In genomic region chr2:176490061-176490861, GRCh38 we compare ENCODE assay signal across 11 cellular contexts.
A peak's percentile ranks its signal among the peaks of the same experiment; 100 is the strongest.
DNase-seq lines count a peak whose midpoint lies in the region; ATAC-seq and TF ChIP-seq lines count a peak whose summit lies in the region.
"Had no signal": no experiment of that assay in that cellular context is flagged by ENCODE, and none has a peak within 500 bp of the region (broad histone marks: within the 10 kb centered on the region; RNA-seq: fewer than 3 reads in every experiment).

No MANE protein-coding gene starts in this region.

- H3K9ac ChIP-seq in OCI-LY1 (ENCODE audit: low read length) (no peak overlapping the region; the same call in 1 of the 2 replicates), neural progenitor cell (no peak overlapping the region)

- H3K4me2 ChIP-seq in OCI-LY1 (ENCODE audit: low read length) (no peak overlapping the region), neural progenitor cell (no peak overlapping the region)

- ATAC-seq in left colon: no peak

- H3K36me3 Mint-ChIP-seq in glutamatergic neuron (ENCODE audit: unreplicated experiment) (no peaks in the 10 kb centered on the region), neural progenitor cell (peaks cover 1% of the 10 kb centered on the region)

- H3K27me3 ChIP-seq in A673 (replicated peaks; ENCODE audit: insufficient read depth, low read depth, low read length, poor library complexity) (no peaks in the 10 kb centered on the region), OCI-LY1 (ENCODE audit: insufficient read depth, low read length) (no peaks in the 10 kb centered on the region), neural progenitor cell (peaks cover 37% of the 10 kb centered on the region)

- H3K4me3 ChIP-seq in A673 (ENCODE audit: low read depth, low read length, poor library complexity, severe bottlenecking): no peak overlapping the region
- no peak overlapping the region for H3K4me3 ChIP-seq in OCI-LY1 (ENCODE audit: low read depth, low read length, poor library complexity, severe bottlenecking)
- no peak overlapping the region for H3K4me3 ChIP-seq in neural progenitor cell

- no peaks in the 10 kb centered on the region for H3K9me3 ChIP-seq in A673 (ENCODE audit: low read depth, low read length, poor library complexity, severe bottlenecking)
- H3K9me3 ChIP-seq in OCI-LY1 (ENCODE audit: low read length): no peaks in the 10 kb centered on the region
- H3K9me3 ChIP-seq in neural progenitor cell (ENCODE audit: low read depth): no peaks in the 10 kb centered on the region

- H3K4me3 Mint-ChIP-seq in glutamatergic neuron (ENCODE audit: unreplicated experiment) (peak overlapping the region; percentile 72), neural progenitor cell (no peak overlapping the region)
- H3K4me3 Mint-ChIP-seq: activated naive CD4-positive, alpha-beta T cell treated with anti-CD3 and anti-CD28 coated beads for 36 hours; T-helper 2 cell treated with Interferon-gamma antibody and Interleukin-4, amounts not matched to agents 5 μg/mL and 100 μg/mL, for 36 hours had no signal

- no peaks in the 10 kb centered on the region for H3K36me3 ChIP-seq in A673 (ENCODE audit: insufficient read depth, low read length, poor library complexity, severe bottlenecking)
- no peaks in the 10 kb centered on the region for H3K36me3 ChIP-seq in OCI-LY1 (ENCODE audit: insufficient read depth, low read length)
- H3K36me3 ChIP-seq in neural progenitor cell: no peaks in the 10 kb centered on the region

- no peaks in the 10 kb centered on the region for H3K79me2 ChIP-seq in OCI-LY1 (ENCODE audit: insufficient read depth, low read length)
- no peaks in the 10 kb centered on the region for H3K79me2 ChIP-seq in neural progenitor cell (ENCODE audit: low read depth)

- H3F3A ChIP-seq in OCI-LY1 (ENCODE audit: insufficient read depth, low read length) (no peaks in the 10 kb centered on the region), neural progenitor cell (ENCODE audit: low read depth) (no peaks in the 10 kb centered on the region)

- H4K20me1 ChIP-seq in OCI-LY1 (ENCODE audit: insufficient read depth, low read length) (no peaks in the 10 kb centered on the region), neural progenitor cell (ENCODE audit: low read depth) (no peaks in the 10 kb centered on the region)

- H3K27me3 Mint-ChIP-seq in glutamatergic neuron (ENCODE audit: unreplicated experiment) (peaks cover 2% of the 10 kb centered on the region), neural progenitor cell (ENCODE audit: insufficient read depth, low read depth) (no peaks in the 10 kb centered on the region)

- intact Hi-C loops in A673 (cut with micrococcal nuclease; ENCODE audit: unreplicated experiment): loop anchor here (10.0 kb wide), 1 partner anchor 1745 kb away; no protein-coding TSS in a partner anchor
- intact Hi-C loops in left colon (cut with DNase I, micrococcal nuclease): no loop called here

- no peak overlapping the region for H3K27ac Mint-ChIP-seq in glutamatergic neuron (ENCODE audit: unreplicated experiment)
- peak overlapping the region; percentile 93 for H3K27ac Mint-ChIP-seq in neural progenitor cell
- H3K27ac Mint-ChIP-seq: activated naive CD4-positive, alpha-beta T cell treated with anti-CD3 and anti-CD28 coated beads for 36 hours; T-helper 2 cell treated with Interferon-gamma antibody and Interleukin-4, amounts not matched to agents 5 μg/mL and 100 μg/mL, for 36 hours had no signal

- no peak for TF ChIP-seq CTCF in A673 (conservative IDR thresholded peaks at IDR 0.05; ENCODE audit: low read depth, low read length)
- TF ChIP-seq CTCF in OCI-LY1 (IDR thresholded peaks at IDR 0.05; ENCODE audit: low read length): no peak
- TF ChIP-seq CTCF in glutamatergic neuron (IDR thresholded peaks at IDR 0.05; ENCODE audit: partially characterized antibody, unreplicated experiment): no peak
- TF ChIP-seq CTCF in neural progenitor cell (IDR thresholded peaks at IDR 0.05): no peak

- no peaks in the 10 kb centered on the region for H3K9me2 ChIP-seq in OCI-LY1 (ENCODE audit: low read depth, low read length)

- CTCF ChIA-PET in A673 (lab: Charles Lee): no interaction called here

- H2AFZ ChIP-seq in OCI-LY1 (ENCODE audit: low read length) (no peak overlapping the region), neural progenitor cell (replicated peaks) (peak overlapping the region; percentile 77)

- no TSS peak for BruUV-seq in A673 (replicated peaks; lab: Mats Ljungman, UMichigan)

- H3K4me1 Mint-ChIP-seq in glutamatergic neuron (ENCODE audit: low read depth, unreplicated experiment) (peaks cover 12% of the 10 kb centered on the region), neural progenitor cell (peaks cover 33% of the 10 kb centered on the region)

- POLR2A ChIA-PET in A673 (lab: Charles Lee; ENCODE audit: low non-redundant PET): no interaction called here

- H3K9me3 Mint-ChIP-seq in glutamatergic neuron (ENCODE audit: unreplicated experiment) (peaks cover 2% of the 10 kb centered on the region), neural progenitor cell (peaks cover 3% of the 10 kb centered on the region)
- H3K9me3 Mint-ChIP-seq: activated naive CD4-positive, alpha-beta T cell treated with anti-CD3 and anti-CD28 coated beads for 36 hours; T-helper 2 cell treated with Interferon-gamma antibody and Interleukin-4, amounts not matched to agents 5 μg/mL and 100 μg/mL, for 36 hours had no signal

- DNase-seq in A673 (ENCODE audit: low spot score) (no peak), glutamatergic neuron (peak; percentile 75), neural progenitor cell (ENCODE audit: low spot score) (peak; percentile 59), SKM-1 treated with dmso at 0.1 percent for 144 hours (lab: John Stamatoyannopoulos, UW; ENCODE audit: unreplicated experiment) (no peak), NCI-H748 (lab: John Stamatoyannopoulos, UW; ENCODE audit: unreplicated experiment) (no peak), AG08396 (ENCODE audit: low spot score) (no peak), left colon (no peak)
- DNase-seq: ACHN; activated naive CD4-positive, alpha-beta T cell treated with anti-CD3 and anti-CD28 coated beads for 36 hours had no signal

- H3K4me1 ChIP-seq in A673 (ENCODE audit: insufficient read depth, low read length, poor library complexity, severe bottlenecking): peaks cover 39% of the 10 kb centered on the region
- H3K4me1 ChIP-seq in OCI-LY1 (ENCODE audit: insufficient read depth, low read length, severe bottlenecking): peaks cover 62% of the 10 kb centered on the region
- peaks cover 5% of the 10 kb centered on the region for H3K4me1 ChIP-seq in neural progenitor cell

- H3K27ac ChIP-seq in A673 (ENCODE audit: low read depth, low read length, poor library complexity, severe bottlenecking) (peak overlapping the region; percentile 33), OCI-LY1 (ENCODE audit: low read depth, low read length, poor library complexity, severe bottlenecking) (peak overlapping the region; percentile 83), neural progenitor cell (no peak overlapping the region)

Comparison
In these comparisons a context has a peak if more than half of its experiments do, and no peak if none do; other contexts are left out.
1. DNase-seq: peak in glutamatergic neuron (single experiment) and neural progenitor cell (single experiment); none in A673 (single experiment), SKM-1 treated with dmso at 0.1 percent for 144 hours (single experiment), NCI-H748 (single experiment), AG08396 (single experiment) and left colon (0 of 2).